In the genomic region with DNA sequence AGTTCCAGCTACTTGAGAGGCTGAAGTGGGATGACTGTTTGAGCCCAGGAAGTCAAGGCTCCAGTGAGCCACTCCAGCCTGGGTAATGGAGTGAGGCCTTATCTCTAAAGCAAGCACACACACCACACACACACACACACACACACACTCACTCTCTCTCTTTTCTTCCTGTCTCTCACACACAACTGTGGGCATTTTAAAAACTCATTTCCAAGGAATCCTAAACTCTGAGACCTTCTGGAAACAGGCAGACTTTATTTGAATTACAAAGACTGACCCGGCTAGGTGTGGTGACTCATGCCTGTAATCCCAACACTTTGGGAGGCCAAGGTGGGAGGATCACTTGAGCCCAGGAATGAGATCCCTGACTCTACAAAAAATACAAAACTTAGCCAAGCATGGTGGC, we compare ENCODE assay signal across 14 cellular contexts. TPM values are rescaled to one million over a fixed set of nuclear protein-coding genes. Genes with fewer than 3 reads are reported as not detected.
DNase-seq lines count a peak whose midpoint lies in the region; ATAC-seq and TF ChIP-seq lines count a peak whose summit lies in the region.
"Had no signal": no experiment of that assay in that cellular context is flagged by ENCODE, and none has a peak within 500 bp of the region (broad histone marks: within the 10 kb centered on the region; RNA-seq: fewer than 3 reads in every experiment).

No MANE protein-coding gene starts in this region.

- H3K4me2 ChIP-seq in HCT116 (ENCODE audit: low read length) = peak overlapping the region; percentile 56

- no peak for TF ChIP-seq POLR2A in HCT116 (IDR thresholded peaks at IDR 0.05; ENCODE audit: borderline replicate concordance, extremely low read depth, insufficient read depth, insufficient read length)

- intact Hi-C loops in HCT116 (cut with micrococcal nuclease) = no loop called here

- H4K20me1 ChIP-seq in HCT116 (ENCODE audit: insufficient read depth) = no peaks in the 10 kb centered on the region

- no peaks in the 10 kb centered on the region for H3K27me3 ChIP-seq in HCT116 (ENCODE audit: insufficient read depth, low read length)

- no peak overlapping the region for H2AFZ ChIP-seq in HCT116 (ENCODE audit: low read depth, low read length, poor library complexity, severe bottlenecking)

- H3K27ac ChIP-seq in HCT116 (ENCODE audit: low read depth, low read length) = peak overlapping the region; percentile 48

- H3K79me2 ChIP-seq in HCT116 (ENCODE audit: insufficient read depth, low read length) = 0 out of 2 replicates have a peak, but pooled peaks cover 5% of the 10 kb centered on the region

- CTCF ChIA-PET in HCT116 (lab: Charles Lee) = no interaction called here

- no peak overlapping the region for H3K9ac ChIP-seq in HCT116 (ENCODE audit: low read length)

- TF ChIP-seq CTCF in AG09309 (IDR thresholded peaks at IDR 0.05; ENCODE audit: control insufficient read depth, insufficient read depth, low read depth, low read length, missing control alignments) = no peak
- no peak for TF ChIP-seq CTCF in HCT116 (IDR thresholded peaks at IDR 0.05 in 2 of 3, conservative IDR thresholded peaks at IDR 0.05 in 1 of 3; ENCODE audit: borderline replicate concordance in 1 of 3, insufficient read depth in 1 of 3, low read depth in 2 of 3, low read length in 2 of 3)

- ATAC-seq in HCT116 (peak; percentile 84), GM18873 (IDR thresholded peaks at IDR 0.05; ENCODE audit: low FRiP score, unreplicated experiment) (no peak), GM19351 (IDR thresholded peaks at IDR 0.05; ENCODE audit: unreplicated experiment) (no peak)
- ATAC-seq: effector memory CD8-positive, alpha-beta T cell had no signal

- BruUV-seq in HCT116 (replicated peaks; lab: Mats Ljungman, UMichigan) = no TSS peak

- no peaks in the 10 kb centered on the region for H3K36me3 ChIP-seq in HCT116 (ENCODE audit: control insufficient read depth in 1 of 2, insufficient read depth in 2 of 2, low read length in 2 of 2)

- POLR2A ChIA-PET in HCT116 (lab: Charles Lee) = no interaction called here

- H3K4me1 ChIP-seq in HCT116 (ENCODE audit: control insufficient read depth in 1 of 2, insufficient read depth in 2 of 2, low read length in 2 of 2) = peaks cover 12 to 18% of the 10 kb centered on the region in 2 experiments

- H3K4me3 ChIP-seq in AG09309 (ENCODE audit: control insufficient read depth, low read depth, low read length) (no peak overlapping the region), HCT116 (replicated peaks in 1 of 2; ENCODE audit: low read depth in 1 of 2, low read length in 2 of 2) (no peak overlapping the region)

- TF ChIP-seq RAD21 in HCT116 (IDR thresholded peaks at IDR 0.05; ENCODE audit: low read depth) = no peak

- H3K9me2 ChIP-seq in HCT116 (ENCODE audit: insufficient read depth) = no peaks in the 10 kb centered on the region

- RAD21 ChIA-PET in HCT116 (lab: Charles Lee; ENCODE audit: low non-redundant PET in 1 of 2, low total read pairs in 2 of 2, uncharacterized antibody in 2 of 2, unreplicated experiment in 2 of 2) = interaction anchor here in 1 of 2 experiments (0.7 kb wide), 1 partner anchor 227 kb away, joined by 3 read pairs; no protein-coding TSS in a partner anchor

- H3K9me3 ChIP-seq in HCT116 (ENCODE audit: control insufficient read depth in 1 of 2, insufficient read depth in 1 of 2, low read depth in 1 of 2, low read length in 2 of 2) = no peaks in the 10 kb centered on the region

- DNase-seq in AG09309 (ENCODE audit: low read depth) = peak; percentile 18
- peak; percentile 59 for DNase-seq in HCT116 (ENCODE audit: low read depth, low spot score)
- peak; percentile 74 for DNase-seq in astrocyte of the hippocampus (ENCODE audit: low read depth, low spot score)
- peak; percentile 88 for DNase-seq in islet precursor cell
- DNase-seq in midbrain (lab: John Stamatoyannopoulos, UW) = no peak
- DNase-seq in stimulated activated naive CD4-positive, alpha-beta T cell (lab: John Stamatoyannopoulos, UW) = no peak
- DNase-seq: activated CD4-positive, alpha-beta T cell treated with anti-CD3 and anti-CD28 coated beads for 48 hours; activated T-cell treated with anti-CD3 and anti-CD28 coated beads, Interleukin-2, amount 50 U/mL, for 48 hours; anterior cingulate cortex; DMS79 treated with DMSO at 0.1 percent for 48 hours; effector memory CD8-positive, alpha-beta T cell; hippocampal formation had no signal

TF ChIP-seq in HCT116, 20 proteins besides CTCF, POLR2A, EP300 and RAD21:
- TF ChIP-seq FOSL1 (IDR thresholded peaks at IDR 0.05; ENCODE audit: low read depth) = peak; percentile 56
- peak; percentile 29 for TF ChIP-seq TCF7L2 (IDR thresholded peaks at IDR 0.05; ENCODE audit: borderline replicate concordance, extremely low read depth, insufficient read depth, insufficient read length)
- TF ChIP-seq JUND (IDR thresholded peaks at IDR 0.05) = 0 out of 2 replicates have a peak, but pooled peaks have one; percentile 57
- no peak for TF ChIP-seq EZH2phosphoT487 (IDR thresholded peaks at IDR 0.05; ENCODE audit: borderline replicate concordance)
TF ChIP-seq in HCT116: peak in this region for 3.

RNA-seq across cellular contexts. Expression of a gene that starts 21.3 kb away (rescaled TPM):
- total RNA-seq in HCT116 (2021; ENCODE audit: unreplicated experiment) = 8.8 TPM
- 6.0 TPM in 2 replicates for polyA plus RNA-seq in HCT116 (2012)

Comparison
In these comparisons a context has a peak if more than half of its experiments do, and no peak if none do; other contexts are left out.
1. DNase-seq: peak in AG09309 (single experiment), HCT116 (single experiment), astrocyte of the hippocampus (single experiment) and islet precursor cell (single experiment); none in midbrain (single experiment) and stimulated activated naive CD4-positive, alpha-beta T cell (0 of 6).